ENCODE assay signal across 1 cellular context in genomic region chr9:94259077-94259847, GRCh38.
TF ChIP-seq lines count a peak whose summit lies in the region.

Gene ZNF169 (plus strand): TSS chr9:94259298. CDS start chr9:94278813, 19,515 bp downstream.

TF ChIP-seq in HepG2, 621 proteins besides CTCF, POLR2A, EP300 and RAD21 (continued from another document and continues in another):
- TF ChIP-seq ETV5 (CRISPR knock-in tag; IDR thresholded peaks at IDR 0.05; ENCODE audit: borderline replicate concordance) = peak; percentile 30; the same call in 1 of the 2 replicates
- 0 out of 2 replicates have a peak, but pooled peaks have one; percentile 38 for TF ChIP-seq MLX (CRISPR knock-in tag; IDR thresholded peaks at IDR 0.05)
- no peak for TF ChIP-seq THAP8 (CRISPR knock-in tag; IDR thresholded peaks at IDR 0.05; ENCODE audit: borderline replicate concordance)
- TF ChIP-seq ZNF558 (CRISPR knock-in tag; IDR thresholded peaks at IDR 0.05; ENCODE audit: borderline replicate concordance) = no peak
- peak; percentile 40 for TF ChIP-seq HNF4A (CRISPR knock-in tag; IDR thresholded peaks at IDR 0.05)
- TF ChIP-seq ZNF44 (CRISPR knock-in tag; IDR thresholded peaks at IDR 0.05) = peak; percentile 47; the same call in 1 of the 2 replicates
- TF ChIP-seq NFYC (CRISPR knock-in tag; IDR thresholded peaks at IDR 0.05) = peak; percentile 78
- TF ChIP-seq LCORL (IDR thresholded peaks at IDR 0.05) = no peak
- peak; percentile 83 for TF ChIP-seq LCORL (CRISPR knock-in tag; IDR thresholded peaks at IDR 0.05)
- no peak for TF ChIP-seq NR2F2 (IDR thresholded peaks at IDR 0.05; ENCODE audit: borderline replicate concordance, low read depth)
- TF ChIP-seq NCOA2 (CRISPR knock-in tag; IDR thresholded peaks at IDR 0.05) = no peak
- no peak for TF ChIP-seq ZBTB34 (CRISPR knock-in tag; IDR thresholded peaks at IDR 0.05)
- TF ChIP-seq ZNF280D (CRISPR knock-in tag; IDR thresholded peaks at IDR 0.05) = 0 out of 2 replicates have a peak, but pooled peaks have one; percentile 14
- TF ChIP-seq NR1H2 (CRISPR knock-in tag; IDR thresholded peaks at IDR 0.05; ENCODE audit: borderline replicate concordance, low read depth) = no peak
- TF ChIP-seq HMGXB3 (CRISPR knock-in tag; IDR thresholded peaks at IDR 0.05; ENCODE audit: borderline replicate concordance) = peak; percentile 65; the same call in 1 of the 2 replicates
- TF ChIP-seq GPBP1L1 (CRISPR knock-in tag; IDR thresholded peaks at IDR 0.05) = no peak
- peak; percentile 85 for TF ChIP-seq ZFX (CRISPR knock-in tag; IDR thresholded peaks at IDR 0.05; ENCODE audit: low read depth)
- TF ChIP-seq EEA1 (CRISPR knock-in tag; IDR thresholded peaks at IDR 0.05; ENCODE audit: borderline replicate concordance) = no peak
- no peak for TF ChIP-seq SRSF9 (IDR thresholded peaks at IDR 0.05; ENCODE audit: borderline replicate concordance, insufficient read depth, low read depth, low read length, poor library complexity, severe bottlenecking)
- no peak for TF ChIP-seq MYNN (CRISPR knock-in tag; IDR thresholded peaks at IDR 0.05; ENCODE audit: low read depth)
- no peak for TF ChIP-seq SYNCRIP (IDR thresholded peaks at IDR 0.05; ENCODE audit: insufficient read depth, low read depth, low read length)
- TF ChIP-seq TCF12 (IDR thresholded peaks at IDR 0.05) = no peak
- TF ChIP-seq TCF12 (CRISPR knock-in tag; IDR thresholded peaks at IDR 0.05) = no peak
- no peak for TF ChIP-seq HIC2 (CRISPR knock-in tag; IDR thresholded peaks at IDR 0.05; ENCODE audit: low read depth)
- 0 out of 2 replicates have a peak, but pooled peaks have one; percentile 45 for TF ChIP-seq ZNF331 (CRISPR knock-in tag; IDR thresholded peaks at IDR 0.05)
- TF ChIP-seq ZBTB21 (CRISPR knock-in tag; IDR thresholded peaks at IDR 0.05) = no peak
- TF ChIP-seq HOXA3 (CRISPR knock-in tag; IDR thresholded peaks at IDR 0.05) = peak; percentile 76
- TF ChIP-seq MBNL3 (CRISPR knock-in tag; conservative IDR thresholded peaks at IDR 0.05) = no peak
- TF ChIP-seq ZSCAN22 (CRISPR knock-in tag; IDR thresholded peaks at IDR 0.05) = no peak
- TF ChIP-seq MED13 (CRISPR knock-in tag; IDR thresholded peaks at IDR 0.05) = no peak
- TF ChIP-seq ZNF235 (CRISPR knock-in tag; IDR thresholded peaks at IDR 0.05; ENCODE audit: borderline replicate concordance) = no peak
- no peak for TF ChIP-seq CEBPZ (IDR thresholded peaks at IDR 0.05; ENCODE audit: low read length)
- TF ChIP-seq ARID2 (CRISPR knock-in tag; IDR thresholded peaks at IDR 0.05; ENCODE audit: borderline replicate concordance) = no peak
- TF ChIP-seq BATF2 (CRISPR knock-in tag; IDR thresholded peaks at IDR 0.05) = 0 out of 2 replicates have a peak, but pooled peaks have one; percentile 56
- no peak; the same call in 1 of the 2 replicates for TF ChIP-seq ZNF513 (CRISPR knock-in tag; conservative IDR thresholded peaks at IDR 0.05)
- peak; percentile 58; the same call in 1 of the 2 replicates for TF ChIP-seq MAX (IDR thresholded peaks at IDR 0.05)
- TF ChIP-seq KAT7 (CRISPR knock-in tag; IDR thresholded peaks at IDR 0.05; ENCODE audit: borderline replicate concordance) = no peak
- no peak for TF ChIP-seq CCAR2 (optimal IDR thresholded peaks at IDR 0.05; ENCODE audit: low read depth, low read length)
- TF ChIP-seq ZSCAN29 (CRISPR knock-in tag; conservative IDR thresholded peaks at IDR 0.05) = no peak
